28 cellular contexts compared by ENCODE assay signal in the genomic region with DNA sequence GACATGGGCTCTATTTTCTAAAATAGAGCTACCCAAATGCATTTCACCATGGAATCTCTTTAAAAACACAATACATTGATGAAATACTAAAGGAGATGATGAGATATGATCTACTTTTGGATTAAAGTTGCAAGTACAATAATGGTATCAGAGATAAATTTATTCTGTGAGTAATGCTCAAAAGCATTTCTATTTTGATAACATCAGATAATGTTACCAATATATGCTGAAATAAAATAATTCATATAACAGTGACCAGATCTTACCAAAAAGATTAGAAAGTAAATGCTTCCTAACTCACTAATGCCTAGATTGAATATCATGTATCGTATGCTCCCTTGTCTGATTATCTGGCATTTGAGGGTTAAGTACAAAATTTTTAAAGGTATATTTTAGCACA.
"Had no signal": no experiment of that assay in that cellular context is flagged by ENCODE, and none has a peak within 500 bp of the region (broad histone marks: within the 10 kb centered on the region; RNA-seq: fewer than 3 reads in every experiment).

No MANE protein-coding gene starts in this region.

- H3K4me3 Mint-ChIP-seq: stimulated activated effector memory CD8-positive, alpha-beta T cell treated with anti-CD3 and anti-CD28 coated beads, Interleukin-12 subunit alpha, Interleukin-12 subunit beta, amount 100 ng/mL, for 72 hours; stimulated activated memory B cell treated with anti-CD40 and anti-IgM and Interleukin-4, amounts not matched to agents 10 μg/mL and 1 μg/mL and 100 μg/mL, for 72 hours; stimulated activated naive B cell treated with anti-CD40 and anti-IgM and Interleukin-4, amounts not matched to agents 10 μg/mL and 1 μg/mL and 100 μg/mL, for 72 hours; stimulated activated naive CD8-positive, alpha-beta T cell treated with anti-CD3 and anti-CD28 coated beads, Interleukin-15, amount 100 ng/mL, for 72 hours; stimulated activated naive CD8-positive, alpha-beta T cell treated with anti-CD3 and anti-CD28 coated beads, Interleukin-15, Interleukin-2, amounts not matched to agents 100 ng/mL and 50 ng/mL, for 24 hours; type B pancreatic cell had no signal

- H3K27me3 ChIP-seq: stomach, suprapubic skin, testis, thyroid gland, tibial artery, tibial nerve, transverse colon, upper lobe of left lung, upper lobe of right lung, uterus, vagina had no signal

- FAIRE-seq: urothelium cell line had no signal

- H3K4me3 ChIP-seq: stomach, suprapubic skin, testis, thoracic aorta, thyroid gland, tibial artery, tibial nerve, transverse colon, upper lobe of left lung, upper lobe of right lung, uterus, vagina had no signal

- H3K36me3 ChIP-seq: stomach, suprapubic skin, thoracic aorta, thyroid gland, tibial artery, tibial nerve, transverse colon, upper lobe of left lung, upper lobe of right lung, uterus, vagina had no signal

- H3K4me1 ChIP-seq: stomach, suprapubic skin, testis, thyroid gland, tibial artery, tibial nerve, transverse colon, upper lobe of left lung, upper lobe of right lung, uterus, vagina had no signal

- H3K9me3 Mint-ChIP-seq: type B pancreatic cell had no signal

- H3K27ac Mint-ChIP-seq: stimulated activated effector memory CD8-positive, alpha-beta T cell treated with anti-CD3 and anti-CD28 coated beads, Interleukin-12 subunit alpha, Interleukin-12 subunit beta, amount 100 ng/mL, for 72 hours; stimulated activated memory B cell treated with anti-CD40 and anti-IgM and Interleukin-4, amounts not matched to agents 10 μg/mL and 1 μg/mL and 100 μg/mL, for 72 hours; stimulated activated naive B cell treated with anti-CD40 and anti-IgM and Interleukin-4, amounts not matched to agents 10 μg/mL and 1 μg/mL and 100 μg/mL, for 72 hours; stimulated activated naive CD8-positive, alpha-beta T cell treated with anti-CD3 and anti-CD28 coated beads, Interleukin-15, amount 100 ng/mL, for 72 hours; stimulated activated naive CD8-positive, alpha-beta T cell treated with anti-CD3 and anti-CD28 coated beads, Interleukin-15, Interleukin-2, amounts not matched to agents 100 ng/mL and 50 ng/mL, for 24 hours; type B pancreatic cell had no signal

- H3K36me3 Mint-ChIP-seq: stimulated activated effector memory CD8-positive, alpha-beta T cell treated with anti-CD3 and anti-CD28 coated beads, Interleukin-12 subunit alpha, Interleukin-12 subunit beta, amount 100 ng/mL, for 72 hours; stimulated activated memory B cell treated with anti-CD40 and anti-IgM and Interleukin-4, amounts not matched to agents 10 μg/mL and 1 μg/mL and 100 μg/mL, for 72 hours; stimulated activated naive B cell treated with anti-CD40 and anti-IgM and Interleukin-4, amounts not matched to agents 10 μg/mL and 1 μg/mL and 100 μg/mL, for 72 hours had no signal

- H3K9me3 ChIP-seq: stomach, suprapubic skin, testis, thoracic aorta, thyroid gland, tibial artery, tibial nerve, transverse colon, upper lobe of left lung, upper lobe of right lung, uterus, vagina had no signal

- ATAC-seq: stimulated activated effector memory CD8-positive, alpha-beta T cell treated with anti-CD3 and anti-CD28 coated beads, Interleukin-12 subunit alpha, Interleukin-12 subunit beta, amount 100 ng/mL, for 72 hours; stimulated activated memory B cell treated with anti-CD40 and anti-IgM and Interleukin-4, amounts not matched to agents 10 μg/mL and 1 μg/mL and 100 μg/mL, for 72 hours; stimulated activated naive B cell treated with anti-CD40 and anti-IgM and Interleukin-4, amounts not matched to agents 10 μg/mL and 1 μg/mL and 100 μg/mL, for 72 hours; stimulated activated naive CD8-positive, alpha-beta T cell treated with anti-CD3 and anti-CD28 coated beads, Interleukin-15, amount 100 ng/mL, for 72 hours; stimulated activated naive CD8-positive, alpha-beta T cell treated with anti-CD3 and anti-CD28 coated beads, Interleukin-15, Interleukin-2, amounts not matched to agents 100 U/mL and 50 U/mL, for 24 hours; upper lobe of right lung had no signal

- H3K27ac ChIP-seq: stomach, suprapubic skin, testis, thoracic aorta, thyroid gland, tibial artery, tibial nerve, transverse colon, upper lobe of left lung, upper lobe of right lung, uterus, vagina had no signal

- DNase-seq: stimulated activated CD4-positive, alpha-beta T cell treated with anti-CD3 and anti-CD28 coated beads, Interleukin-2, amount 100 ng/mL, for 48 hours; stimulated activated CD4-positive, alpha-beta T cell treated with anti-CD3 and anti-CD28 coated beads, Interleukin-4, amount 100 ng/mL, for 1 hour; stimulated activated CD4-positive, alpha-beta T cell treated with anti-CD3 and anti-CD28 coated beads, Interleukin-4, amount 100 ng/mL, for 24 hours; stimulated activated CD4-positive, alpha-beta T cell treated with anti-CD3 and anti-CD28 coated beads, Interleukin-4, amount 100 ng/mL, for 4 hours; stimulated activated CD8-positive, alpha-beta memory T cell treated with anti-CD3 and anti-CD28 coated beads, Interleukin-4, amount 100 ng/mL, for 48 hours; stimulated activated naive B cell treated with anti-CD40 and anti-IgM and Interleukin-4, amounts not matched to agents 10 μg/mL and 1 μg/mL and 100 μg/mL, for 72 hours; stimulated activated naive CD4-positive, alpha-beta T cell; stimulated activated naive CD4-positive, alpha-beta T cell treated with Interleukin-2 at 50 U/mL for 16 hours; stimulated activated naive CD8-positive, alpha-beta T cell treated with anti-CD3 and anti-CD28 coated beads, Interleukin-15, amount 100 ng/mL, for 72 hours; stimulated activated naive CD8-positive, alpha-beta T cell treated with anti-CD3 and anti-CD28 coated beads, Interleukin-15, Interleukin-2, amounts not matched to agents 100 U/mL and 50 U/mL, for 24 hours; stomach; substantia nigra; testis; thyroid gland; tibial artery; transverse colon; upper lobe of left lung; upper lobe of right lung; uterus had no signal

- H3K4me1 Mint-ChIP-seq: stimulated activated effector memory CD8-positive, alpha-beta T cell treated with anti-CD3 and anti-CD28 coated beads, Interleukin-12 subunit alpha, Interleukin-12 subunit beta, amount 100 ng/mL, for 72 hours; stimulated activated memory B cell treated with anti-CD40 and anti-IgM and Interleukin-4, amounts not matched to agents 10 μg/mL and 1 μg/mL and 100 μg/mL, for 72 hours; stimulated activated naive CD8-positive, alpha-beta T cell treated with anti-CD3 and anti-CD28 coated beads, Interleukin-15, amount 100 ng/mL, for 72 hours had no signal

- H3K27me3 Mint-ChIP-seq: stimulated activated memory B cell treated with anti-CD40 and anti-IgM and Interleukin-4, amounts not matched to agents 10 μg/mL and 1 μg/mL and 100 μg/mL, for 72 hours; stimulated activated naive B cell treated with anti-CD40 and anti-IgM and Interleukin-4, amounts not matched to agents 10 μg/mL and 1 μg/mL and 100 μg/mL, for 72 hours; stimulated activated naive CD8-positive, alpha-beta T cell treated with anti-CD3 and anti-CD28 coated beads, Interleukin-15, amount 100 ng/mL, for 72 hours; stimulated activated naive CD8-positive, alpha-beta T cell treated with anti-CD3 and anti-CD28 coated beads, Interleukin-15, Interleukin-2, amounts not matched to agents 100 ng/mL and 50 ng/mL, for 24 hours; type B pancreatic cell had no signal
